In the genomic region with DNA sequence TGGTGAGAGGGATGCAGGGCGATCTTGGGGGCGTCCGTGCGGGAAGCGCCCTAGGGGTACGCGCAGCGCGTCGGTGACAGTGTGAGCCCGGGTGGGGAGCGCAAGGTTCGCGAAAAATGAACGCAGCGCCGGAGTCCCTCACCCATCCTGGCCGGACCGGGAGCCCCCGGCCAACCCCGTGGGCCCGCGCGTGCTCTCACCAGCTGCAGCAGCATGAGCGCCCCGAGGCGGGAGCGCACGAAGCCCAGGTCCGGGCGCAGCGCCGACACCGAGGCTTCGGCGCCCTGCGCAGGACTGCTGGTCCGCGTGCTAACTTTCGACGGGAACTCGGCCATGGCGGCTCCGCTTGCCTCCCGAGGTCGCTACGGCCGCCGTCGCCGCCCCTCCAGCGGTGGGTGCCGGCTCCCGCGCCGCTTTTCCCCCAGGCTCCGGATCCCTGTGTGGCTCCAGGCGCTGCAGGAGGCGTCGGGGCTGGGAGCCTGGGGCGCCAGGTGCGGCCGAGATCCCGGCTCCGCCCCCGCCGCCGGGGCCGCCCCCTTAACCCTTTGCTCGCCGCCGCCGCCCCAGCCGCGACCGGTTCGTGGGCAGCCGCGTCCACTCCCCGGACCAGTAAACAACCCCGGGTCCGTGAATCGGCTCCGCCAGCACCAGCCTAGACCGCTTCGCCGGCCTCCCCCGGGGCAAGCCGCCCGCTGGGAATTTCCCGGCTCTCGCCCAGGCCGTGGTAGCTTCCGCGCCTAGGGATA, we compare ENCODE assay signal across 9 cellular contexts. TPM values are rescaled to one million over a fixed set of nuclear protein-coding genes. Genes with fewer than 3 reads are reported as not detected.
DNase-seq lines count a peak whose midpoint lies in the region; ATAC-seq, FAIRE-seq and TF ChIP-seq lines count a peak whose summit lies in the region.
"Had no signal": no experiment of that assay in that cellular context is flagged by ENCODE, and none has a peak within 500 bp of the region (broad histone marks: within the 10 kb centered on the region; RNA-seq: fewer than 3 reads in every experiment).

PLLP (minus strand) TSS at position 467 of the 746 bp plus-strand sequence; CDS start at position 335, 132 bp downstream.

- no peak for TF ChIP-seq CTCF in nephron (IDR thresholded peaks at IDR 0.05; ENCODE audit: unreplicated experiment in 3 of 3)

- H3K9me3 Mint-ChIP-seq in nephron, result no peaks in the 10 kb centered on the region

- peak within 1 kb of the TSS; percentile 79 to 86 (median 79) for H3K4me3 Mint-ChIP-seq in nephron

- FAIRE-seq in frontal cortex (lab: Jason Lieb, UNC), result no peak
- FAIRE-seq: A204.1 had no signal

- H3K4me1 Mint-ChIP-seq in nephron, result no peaks in the 10 kb centered on the region

- DNase-seq in DMS 273 (lab: John Stamatoyannopoulos, UW; ENCODE audit: unreplicated experiment) (peak; percentile 77), DMS 273 treated with DMSO at 0.1 percent for 48 hours (lab: John Stamatoyannopoulos, UW) (no peak), NCI-H526 treated with DMSO at 0.1 percent for 48 hours (lab: John Stamatoyannopoulos, UW) (peak; percentile 5), frontal cortex (ENCODE audit: low spot score in 2 of 2) (peak; percentile 86 to 89)
- peak in 3 of 4 experiments; percentile 12 to 39 (median 24) for DNase-seq in activated naive CD4-positive, alpha-beta T cell (lab: John Stamatoyannopoulos, UW)

- H3K36me3 ChIP-seq in urinary bladder (ENCODE audit: insufficient read depth), result no peaks in the 10 kb centered on the region

- peak within 1 kb of the TSS; percentile 58 for H3K4me3 ChIP-seq in urinary bladder (ENCODE audit: low read depth, low read length)

- no peak for ATAC-seq in GM18909 (IDR thresholded peaks at IDR 0.05; ENCODE audit: poor library complexity, unreplicated experiment)

- H3K27ac Mint-ChIP-seq in nephron, result no peak within 1 kb of the TSS

- WGBS in urinary bladder, result 1% methylated on average over 95 of the region's 95 CpGs

- peaks cover 74% of the 10 kb centered on the region for H3K27me3 Mint-ChIP-seq in nephron (ENCODE audit: low read depth)

- H3K27ac ChIP-seq in urinary bladder (ENCODE audit: low read depth), result no peak within 1 kb of the TSS

- H3K4me1 ChIP-seq in urinary bladder (ENCODE audit: insufficient read depth), result no peaks in the 10 kb centered on the region

- no peaks in the 10 kb centered on the region for H3K36me3 Mint-ChIP-seq in nephron (ENCODE audit: low read depth)

RNA-seq across cellular contexts. Expression of gene PLLP, which starts in this region (rescaled TPM):
- total RNA-seq in frontal cortex, result 1.6 TPM
- 2.5 TPM for total RNA-seq in urinary bladder
- polyA plus RNA-seq in urinary bladder, result 9.5 TPM
